Comparison of ENCODE assay signal across 9 cellular contexts in the genomic region with DNA sequence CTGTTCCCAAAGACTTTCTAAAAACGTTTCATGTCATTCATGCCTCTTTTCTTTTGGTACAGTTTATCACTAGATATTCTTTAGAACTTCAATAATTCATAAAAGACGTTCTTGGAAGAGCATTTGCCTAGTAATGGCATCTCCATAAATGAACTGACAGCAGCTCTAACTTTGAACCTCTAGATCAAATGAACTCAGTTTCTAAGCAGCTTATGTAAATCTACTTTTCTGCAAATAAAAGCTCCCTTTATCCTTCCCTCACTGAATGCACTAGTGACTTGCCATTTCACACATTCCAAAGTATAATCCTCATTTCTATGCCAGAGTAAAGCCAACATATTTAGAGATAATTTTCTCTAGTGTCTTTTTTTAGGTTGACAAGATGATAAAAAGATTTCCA.
"Had no signal": no experiment of that assay in that cellular context is flagged by ENCODE, and none has a peak within 500 bp of the region (broad histone marks: within the 10 kb centered on the region; RNA-seq: fewer than 3 reads in every experiment).

No MANE protein-coding gene starts in this region.

- H3K4me1 Mint-ChIP-seq: GM23338 had no signal

- FAIRE-seq: H1, H54, HepG2 had no signal

- H3K27ac ChIP-seq: HL-60 had no signal

- H3K4me3 Mint-ChIP-seq: GM23338, H9, IgD-negative memory B cell had no signal

- H3K27me3 Mint-ChIP-seq: IgD-negative memory B cell had no signal

- ATAC-seq: GM23338, HepG2 had no signal

- DNase-seq: H9, HCEC 1CT, KBM-7 had no signal

- H3K27ac Mint-ChIP-seq: GM23338, H9, IgD-negative memory B cell had no signal

- H3K4me3 ChIP-seq: GM23338 had no signal
